In the genomic region with DNA sequence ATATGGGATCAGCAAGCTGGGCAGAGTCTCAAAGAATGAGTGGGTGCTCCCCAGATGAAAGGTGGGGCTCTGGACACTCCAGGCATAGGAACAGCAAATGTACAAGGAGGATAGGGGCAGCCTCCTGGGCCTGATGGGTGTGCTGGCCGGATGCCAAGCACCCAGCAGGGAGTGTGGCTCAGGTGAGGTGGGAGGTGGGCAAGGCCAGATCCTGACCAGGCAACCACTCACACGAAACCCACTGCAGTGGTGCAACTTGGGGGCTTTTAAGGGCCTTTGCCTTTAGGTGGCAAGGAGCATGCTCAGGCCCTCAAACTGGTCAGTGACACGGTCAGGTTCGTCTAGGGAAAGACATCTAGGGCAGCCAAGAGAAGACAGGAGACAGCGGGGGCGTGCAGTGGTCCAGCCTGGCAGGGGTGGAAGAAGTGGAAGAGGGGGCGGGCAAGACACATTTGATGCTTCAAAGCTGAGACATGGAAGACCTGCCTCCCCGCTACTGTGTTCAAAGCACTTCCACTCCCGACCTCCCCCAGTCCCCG, we compare ENCODE assay signal across 27 cellular contexts. TPM values are rescaled to one million over a fixed set of nuclear protein-coding genes. Genes with fewer than 3 reads are reported as not detected.
"Had no signal": no experiment of that assay in that cellular context is flagged by ENCODE, and none has a peak within 500 bp of the region (broad histone marks: within the 10 kb centered on the region; RNA-seq: fewer than 3 reads in every experiment).

No MANE protein-coding gene starts in this region.

- H3K27ac Mint-ChIP-seq: activated CD4-positive, alpha-beta T cell treated with anti-CD3 and anti-CD28 coated beads, Interleukin-2, amount 10 ng/mL, durations not matched to agents 7 days and 5 days; activated CD8-positive, alpha-beta T cell treated with anti-CD3 and anti-CD28 coated beads for 36 hours; activated naive CD8-positive, alpha-beta T cell treated with anti-CD3 and anti-CD28 coated beads for 36 hours; activated T-helper 2 cell treated with anti-CD3 and anti-CD28 coated beads, Interferon-gamma antibody, Interleukin-2, Interleukin-4, amounts not matched to agents 10 μg/mL and 5 μg/mL and 100 μg/mL, durations not matched to agents 14 hours and 24 hours and 36 hours; naive thymus-derived CD8-positive, alpha-beta T cell; neural progenitor cell; stimulated activated effector memory CD8-positive, alpha-beta T cell treated with anti-CD3 and anti-CD28 coated beads, Interleukin-12 subunit alpha, Interleukin-12 subunit beta, amount 100 ng/mL, for 72 hours; stimulated activated naive CD8-positive, alpha-beta T cell treated with anti-CD3 and anti-CD28 coated beads, Interleukin-15, amount 100 ng/mL, for 72 hours had no signal

- H3K36me3 ChIP-seq: breast epithelium, heart right ventricle, lower lobe of right lung, neural progenitor cell, prostate gland, tibial artery, WERI-Rb-1 had no signal

- H3K27me3 Mint-ChIP-seq: activated CD4-positive, alpha-beta T cell treated with anti-CD3 and anti-CD28 coated beads, Interleukin-2, amount 10 ng/mL, durations not matched to agents 7 days and 5 days; activated CD8-positive, alpha-beta T cell treated with anti-CD3 and anti-CD28 coated beads for 36 hours; stimulated activated naive CD8-positive, alpha-beta T cell treated with anti-CD3 and anti-CD28 coated beads, Interleukin-15, amount 100 ng/mL, for 72 hours had no signal

- H3K4me2 ChIP-seq: neural progenitor cell had no signal

- H2AFZ ChIP-seq: neural progenitor cell had no signal

- H3K27me3 ChIP-seq: breast epithelium, neural progenitor cell had no signal

- H3K4me1 ChIP-seq: breast epithelium, heart right ventricle, lower lobe of right lung, neural progenitor cell, prostate gland, tibial artery had no signal

- H3K4me3 ChIP-seq: breast epithelium, heart right ventricle, lower lobe of right lung, neural progenitor cell, prostate gland, tibial artery had no signal

- H3K36me3 Mint-ChIP-seq: activated naive CD8-positive, alpha-beta T cell treated with anti-CD3 and anti-CD28 coated beads for 36 hours; neural progenitor cell; stimulated activated effector memory CD8-positive, alpha-beta T cell treated with anti-CD3 and anti-CD28 coated beads, Interleukin-12 subunit alpha, Interleukin-12 subunit beta, amount 100 ng/mL, for 72 hours had no signal

- H3K4me1 Mint-ChIP-seq: activated CD4-positive, alpha-beta T cell treated with anti-CD3 and anti-CD28 coated beads, Interleukin-2, amount 10 ng/mL, durations not matched to agents 7 days and 5 days; activated naive CD8-positive, alpha-beta T cell treated with anti-CD3 and anti-CD28 coated beads for 36 hours; naive thymus-derived CD8-positive, alpha-beta T cell; stimulated activated effector memory CD8-positive, alpha-beta T cell treated with anti-CD3 and anti-CD28 coated beads, Interleukin-12 subunit alpha, Interleukin-12 subunit beta, amount 100 ng/mL, for 72 hours; stimulated activated naive CD8-positive, alpha-beta T cell treated with anti-CD3 and anti-CD28 coated beads, Interleukin-15, amount 100 ng/mL, for 72 hours had no signal

- H3K27ac ChIP-seq: breast epithelium, heart right ventricle, lower lobe of right lung, neural progenitor cell, prostate gland, tibial artery, WERI-Rb-1 had no signal

- DNase-seq: activated CD4-positive, alpha-beta T cell treated with anti-CD3 and anti-CD28 coated beads, Interleukin-2, amount 10 ng/mL, durations not matched to agents 7 days and 5 days; activated CD4-positive, CD25-positive, alpha-beta regulatory T cell treated with anti-CD3 and anti-CD28 coated beads, Interleukin-2, amount 50 U/mL, for 72 hours; activated CD8-positive, alpha-beta T cell treated with anti-CD3 and anti-CD28 coated beads for 36 hours; activated naive CD4-positive, alpha-beta T cell; activated naive CD8-positive, alpha-beta T cell treated with anti-CD3 and anti-CD28 coated beads for 36 hours; activated T-cell treated with anti-CD3 and anti-CD28 coated beads, Interleukin-2, amount 50 U/mL, for 4 hours; cortex of kidney; erythroblast; foreskin fibroblast; heart right ventricle; left colon; lower lobe of right lung; naive thymus-derived CD8-positive, alpha-beta T cell; stimulated activated CD4-positive, alpha-beta T cell treated with anti-CD3 and anti-CD28 coated beads, Interleukin-12 subunit alpha, Interleukin-12 subunit beta, amount 100 ng/mL, for 4 hours; WERI-Rb-1 had no signal

- H3K9ac ChIP-seq: neural progenitor cell had no signal

- H3K9me3 ChIP-seq: prostate gland had no signal

- H3K4me3 Mint-ChIP-seq: activated CD4-positive, alpha-beta T cell treated with anti-CD3 and anti-CD28 coated beads, Interleukin-2, amount 10 ng/mL, durations not matched to agents 7 days and 5 days; activated CD8-positive, alpha-beta T cell treated with anti-CD3 and anti-CD28 coated beads for 36 hours; activated naive CD8-positive, alpha-beta T cell treated with anti-CD3 and anti-CD28 coated beads for 36 hours; activated T-cell treated with anti-CD3 and anti-CD28 coated beads, Interleukin-2, amount 50 U/mL, for 4 hours; naive thymus-derived CD8-positive, alpha-beta T cell; neural progenitor cell; stimulated activated effector memory CD8-positive, alpha-beta T cell treated with anti-CD3 and anti-CD28 coated beads, Interleukin-12 subunit alpha, Interleukin-12 subunit beta, amount 100 ng/mL, for 72 hours; stimulated activated naive CD8-positive, alpha-beta T cell treated with anti-CD3 and anti-CD28 coated beads, Interleukin-15, amount 100 ng/mL, for 72 hours had no signal

RNA-seq across cellular contexts. Expression of a gene that starts 18.4 kb away (rescaled TPM):
- total RNA-seq: activated CD4-positive, alpha-beta T cell treated with anti-CD3 and anti-CD28 coated beads, Interleukin-2, amount 10 ng/mL, durations not matched to agents 7 days and 5 days; activated CD8-positive, alpha-beta T cell treated with anti-CD3 and anti-CD28 coated beads for 36 hours; activated naive CD8-positive, alpha-beta T cell treated with anti-CD3 and anti-CD28 coated beads for 36 hours; activated T-cell treated with anti-CD3 and anti-CD28 coated beads, Interleukin-2, amount 50 U/mL, for 4 hours; activated T-helper 2 cell treated with anti-CD3 and anti-CD28 coated beads, Interferon-gamma antibody, Interleukin-2, Interleukin-4, amounts not matched to agents 10 μg/mL and 5 μg/mL and 100 μg/mL, durations not matched to agents 14 hours and 24 hours and 36 hours; astrocyte; breast epithelium; fibroblast of lung; heart right ventricle; left colon; lower lobe of right lung; naive thymus-derived CD8-positive, alpha-beta T cell; osteoblast; T-helper 2 cell treated with Interferon-gamma antibody and Interleukin-4, amounts not matched to agents 100 ng/mL and 5 ng/mL, for 36 hours had no signal
- polyA plus RNA-seq: fibroblast of lung; heart right ventricle; keratinocyte; naive thymus-derived CD8-positive, alpha-beta T cell had no signal
